8 cellular contexts compared by ENCODE assay signal in the genomic region with DNA sequence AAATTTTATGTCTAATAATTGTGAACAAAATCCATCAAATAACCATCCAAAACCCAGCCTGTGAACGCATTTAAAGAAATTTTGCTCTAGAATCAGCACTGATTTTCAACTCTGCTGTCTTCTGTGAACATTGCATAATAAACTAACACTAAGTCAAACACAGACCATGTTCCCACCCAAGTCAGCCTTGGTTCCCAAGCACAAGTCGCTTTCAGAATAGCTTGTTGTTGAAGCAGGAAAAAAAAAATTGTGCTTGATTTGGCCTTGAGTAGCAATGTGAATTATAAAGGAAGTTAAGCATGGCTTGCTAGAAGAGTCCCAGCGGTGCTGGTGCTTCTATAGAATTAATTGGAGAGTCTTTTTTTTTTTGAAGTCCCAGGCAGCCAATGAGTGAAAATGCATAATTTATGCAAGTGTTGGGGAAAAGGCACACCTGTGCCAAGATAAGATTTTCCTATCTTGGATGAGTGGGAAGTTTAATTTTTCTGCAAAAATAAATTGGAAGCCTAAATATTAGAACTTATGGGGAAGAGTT. TPM values are rescaled to one million over a fixed set of nuclear protein-coding genes. Genes with fewer than 3 reads are reported as not detected.
"Had no signal": no experiment of that assay in that cellular context is flagged by ENCODE, and none has a peak within 500 bp of the region (broad histone marks: within the 10 kb centered on the region; RNA-seq: fewer than 3 reads in every experiment).

No MANE protein-coding gene starts in this region.

- H3K27ac ChIP-seq: GM23248 had no signal

- H3K36me3 ChIP-seq: HAP-1 had no signal

- H3K4me1 ChIP-seq: HAP-1 had no signal

- H3K4me3 Mint-ChIP-seq: HFFc6 had no signal

- H3K27ac Mint-ChIP-seq: HFFc6 had no signal

- H3K9me3 ChIP-seq: HAP-1 had no signal

- H2AFZ ChIP-seq: GM23248 had no signal

- H3K9me3 Mint-ChIP-seq: HFFc6 had no signal

- ATAC-seq: HCT116, K562 had no signal

- DNase-seq: GM23248, HFFc6, IMR-90, KG1 had no signal

- H3K4me3 ChIP-seq: GM23248, HAP-1, K562 had no signal

- H3K9ac ChIP-seq: GM23248 had no signal

RNA-seq across cellular contexts. Expression of gene HHIP, which starts 42.1 kb away (rescaled TPM):
- total RNA-seq: HT-29 had no signal
- polyA plus RNA-seq: K562 had no signal
